In the genomic region with DNA sequence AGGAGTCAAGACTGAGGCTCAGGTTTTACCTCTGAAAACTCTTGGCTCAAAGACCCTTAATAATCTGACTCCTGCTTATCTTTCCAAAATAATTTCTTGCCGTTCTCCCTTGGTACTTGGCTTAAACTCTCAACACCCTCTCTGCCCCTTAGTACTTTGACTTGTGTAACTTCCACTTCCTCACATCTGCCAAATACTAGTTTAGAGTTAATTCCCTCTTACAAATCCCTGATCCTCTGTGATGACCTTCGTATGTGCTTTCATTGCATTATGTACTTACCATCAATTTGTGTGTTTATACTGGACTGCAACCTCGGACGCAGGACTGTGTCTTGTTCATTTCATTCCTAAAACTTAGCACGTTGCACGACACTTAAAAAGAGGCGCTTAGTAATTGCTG, we compare ENCODE assay signal across 15 cellular contexts.
"Had no signal": no experiment of that assay in that cellular context is flagged by ENCODE, and none has a peak within 500 bp of the region (broad histone marks: within the 10 kb centered on the region; RNA-seq: fewer than 3 reads in every experiment).

No MANE protein-coding gene starts in this region.

- H3K4me3 ChIP-seq: ovary, sigmoid colon, spleen, stomach, testis, upper lobe of right lung had no signal

- H3K4me3 Mint-ChIP-seq: brain had no signal

- H3K4me1 Mint-ChIP-seq: brain had no signal

- H3K27me3 Mint-ChIP-seq: brain had no signal

- ATAC-seq: activated naive CD4-positive, alpha-beta T cell treated with anti-CD3 and anti-CD28 coated beads, Interleukin-2, amount 50 U/mL, for 72 hours; foreskin keratinocyte; upper lobe of right lung had no signal

- H3K36me3 ChIP-seq: ovary had no signal

- H3K9me3 ChIP-seq: ovary, sigmoid colon, spleen, stomach, testis, upper lobe of right lung had no signal

- H3K27ac ChIP-seq: foreskin keratinocyte, ovary, sigmoid colon, spleen, stomach, testis, upper lobe of right lung had no signal

- H3K4me1 ChIP-seq: sigmoid colon, spleen, testis, upper lobe of right lung had no signal

- DNase-seq: activated CD4-positive, alpha-beta T cell treated with anti-CD3 and anti-CD28 coated beads for 1 hour; activated CD4-positive, alpha-beta T cell treated with anti-CD3 and anti-CD28 coated beads, Interleukin-2, amount 50 U/mL, for 48 hours; activated effector memory CD4-positive, alpha-beta T cell treated with Interleukin-2 at 50 U/mL for 16 hours; amygdala; effector CD8-positive, alpha-beta T cell; foreskin keratinocyte; kidney glomerular epithelial cell; ovary; sigmoid colon; spleen; stomach; testis; upper lobe of right lung had no signal

- H3K9me3 Mint-ChIP-seq: activated naive CD4-positive, alpha-beta T cell treated with anti-CD3 and anti-CD28 coated beads, Interleukin-2, amount 50 U/mL, for 72 hours; brain had no signal
